ENCODE assay signal across 8 cellular contexts in the genomic region with DNA sequence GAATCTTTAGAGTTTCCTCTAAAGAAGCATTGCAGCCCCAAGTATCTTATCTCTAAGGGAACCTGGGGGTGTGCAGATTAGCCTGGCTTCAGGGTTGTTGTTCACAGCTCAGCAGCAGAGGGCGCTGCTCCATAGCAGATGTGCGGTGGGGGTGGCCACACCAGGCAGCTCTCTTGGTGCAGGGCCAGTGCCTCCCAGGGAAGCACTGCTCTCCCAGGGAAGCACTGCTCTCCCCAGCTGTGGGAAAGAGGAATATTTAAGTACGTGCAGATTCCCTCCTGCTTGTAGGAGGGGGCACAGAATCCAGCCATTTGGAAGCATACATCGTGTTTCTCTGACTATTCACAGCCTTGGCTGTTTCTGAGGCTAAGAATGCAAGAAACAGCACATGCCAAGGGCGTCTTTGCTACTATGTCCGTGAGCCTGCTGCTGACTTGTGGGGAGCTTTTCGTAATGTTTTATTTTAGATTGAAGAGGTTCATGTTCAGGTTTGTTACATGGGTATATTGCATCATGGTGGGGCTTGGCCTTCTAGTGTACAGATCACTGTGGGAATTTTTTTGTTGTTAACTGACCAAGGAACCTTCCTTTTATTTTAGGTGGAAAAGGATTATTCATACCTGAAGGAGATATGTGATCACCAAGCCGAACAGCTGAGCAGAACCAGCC.
DNase-seq lines count a peak whose midpoint lies in the region; ATAC-seq and TF ChIP-seq lines count a peak whose summit lies in the region.

No MANE protein-coding gene starts in this region.

- no peaks in the 10 kb centered on the region for H3K23me2 ChIP-seq in H9 (ENCODE audit: insufficient read length, low read depth, low read length, poor library complexity, severe bottlenecking)

- peak; percentile 71 for TF ChIP-seq CTCF in CD8-positive, alpha-beta T cell (IDR thresholded peaks at IDR 0.05)
- TF ChIP-seq CTCF in H9 (conservative IDR thresholded peaks at IDR 0.05) = peak; percentile 94
- TF ChIP-seq CTCF in activated B cell treated with CpG ODN at 0.5 μM for 24 hours (IDR thresholded peaks at IDR 0.05) = no peak
- peak; percentile 86 to 89 for TF ChIP-seq CTCF in mammary epithelial cell (conservative IDR thresholded peaks at IDR 0.05 in 1 of 2, IDR thresholded peaks at IDR 0.05 in 1 of 2; ENCODE audit: extremely low read depth in 1 of 2, insufficient read depth in 1 of 2, low read depth in 1 of 2, low read length in 2 of 2)

- H3K4me1 Mint-ChIP-seq in CD8-positive, alpha-beta T cell (ENCODE audit: low read depth) = peaks cover 15% of the 10 kb centered on the region
- H3K4me1 Mint-ChIP-seq in H9 (peaks cover 65 to 67% of the 10 kb centered on the region in 2 experiments), activated B cell treated with CpG ODN at 0.5 μM for 24 hours (no peaks in the 10 kb centered on the region)

- in situ Hi-C loops in mammary epithelial cell (cut with MboI; ENCODE audit: low sequenced_read_pairs in 2 of 2) = loop anchor here in 1 of 2 donors (5.0 to 10.0 kb wide), 4 partner anchors 62 to 232 kb away; no protein-coding TSS in a partner anchor

- no peak overlapping the region for H3K27ac ChIP-seq in CD8-positive, alpha-beta T cell (ENCODE audit: low read depth, low read length)
- no peak overlapping the region for H3K27ac ChIP-seq in H9 (ENCODE audit: insufficient read length, low read depth, low read length)
- no peak overlapping the region for H3K27ac ChIP-seq in mammary epithelial cell (ENCODE audit: insufficient read depth, low read depth, low read length)

- H4K20me1 ChIP-seq in H9 (ENCODE audit: control insufficient read depth, insufficient read depth, insufficient read length) = peaks cover 3% of the 10 kb centered on the region
- no peaks in the 10 kb centered on the region for H4K20me1 ChIP-seq in mammary epithelial cell (ENCODE audit: insufficient read depth, low read length)

- H3K79me2 ChIP-seq in H9 (ENCODE audit: insufficient read depth, low read length) (no peaks in the 10 kb centered on the region; the same call in 1 of the 2 replicates), mammary epithelial cell (ENCODE audit: insufficient read depth, low read length) (peaks cover 46% of the 10 kb centered on the region)

- H3T11ph ChIP-seq in H9 (ENCODE audit: low read length) = no peak overlapping the region

- no TSS peak for BruUV-seq in mammary epithelial cell (replicated peaks; lab: Mats Ljungman, UMichigan)

- WGBS in H9 (ENCODE audit: extremely low coverage, insufficient read length, low lambda C conversion rate) = no CpG with 5 or more reads among the region's 8 CpGs
- 55% methylated on average over 8 of the region's 8 CpGs for WGBS in mammary epithelial cell (ENCODE audit: low coverage, missing lambda C conversion rate)

- no peak overlapping the region for H3K18ac ChIP-seq in H9 (ENCODE audit: insufficient read length, low read depth, low read length)

- H4K91ac ChIP-seq in H9 (ENCODE audit: insufficient read length, low read depth, low read length) = no peak overlapping the region

- H3K36me3 ChIP-seq in CD8-positive, alpha-beta T cell (ENCODE audit: insufficient read depth, low read length) = no peaks in the 10 kb centered on the region
- peaks cover 8% of the 10 kb centered on the region for H3K36me3 ChIP-seq in mammary epithelial cell (ENCODE audit: insufficient read depth, low read length)

- CTCF ChIA-PET in CD8-positive, alpha-beta T cell (lab: Charles Lee) = interaction anchor here (0.6 to 7.6 kb wide), 34 partner anchors 9 to 235 kb away, joined by 3 to 56 read pairs (median 6); no protein-coding TSS in a partner anchor
- CTCF ChIA-PET in activated B cell treated with CpG ODN at 0.5 μM for 24 hours (lab: Charles Lee) (interaction anchor here (0.6 to 1.1 kb wide), 3 partner anchors 14 to 94 kb away, joined by 3 to 4 read pairs (median 3); no protein-coding TSS in a partner anchor), mammary epithelial cell (lab: Charles Lee; ENCODE audit: low non-redundant PET) (interaction anchor here (0.6 to 0.7 kb wide), 3 partner anchors 71 to 234 kb away, joined by 3 to 4 read pairs (median 3); no protein-coding TSS in a partner anchor)

- H3K36me3 Mint-ChIP-seq in CD8-positive, alpha-beta T cell = peaks cover 3% of the 10 kb centered on the region
- peaks cover 30 to 40% (median 31%) of the 10 kb centered on the region in 3 experiments for H3K36me3 Mint-ChIP-seq in H9 (ENCODE audit: insufficient read depth in 1 of 3, low read depth in 3 of 3)
- H3K36me3 Mint-ChIP-seq in activated B cell treated with CpG ODN at 0.5 μM for 24 hours (ENCODE audit: low read depth) = peaks cover 9% of the 10 kb centered on the region

- H3K9ac ChIP-seq in H9 (ENCODE audit: extremely low read depth, insufficient read length, low read length) = no peak overlapping the region
- H3K9ac ChIP-seq in mammary epithelial cell (ENCODE audit: insufficient read depth, low read length) = no peak overlapping the region

- no peak overlapping the region for H2BK15ac ChIP-seq in H9 (ENCODE audit: low read depth, low read length)

- no peak overlapping the region for H2BK120ac ChIP-seq in H9 (ENCODE audit: low read depth, low read length, poor library complexity, severe bottlenecking)

- intact Hi-C loops in CD8-positive, alpha-beta T cell (cut with DNase I, micrococcal nuclease) = loop anchor here (1.0 to 10.0 kb wide), 6 partner anchors 44 to 1285 kb away; no protein-coding TSS in a partner anchor
- intact Hi-C loops in activated B cell treated with CpG ODN at 0.5 μM for 24 hours (cut with micrococcal nuclease) = loop anchor here (1.0 kb wide), 1 partner anchor 106 kb away; no protein-coding TSS in a partner anchor
- intact Hi-C loops in mammary epithelial cell (cut with micrococcal nuclease) = loop anchor here (1.0 to 5.0 kb wide), 4 partner anchors 93 to 620 kb away; no protein-coding TSS in a partner anchor

- no peak overlapping the region for H4K5ac ChIP-seq in H9 (ENCODE audit: insufficient read length, low read depth, low read length)

- no peak overlapping the region for H3K4me2 ChIP-seq in H9 (ENCODE audit: insufficient read depth, insufficient read length, low read length)
- no peak overlapping the region for H3K4me2 ChIP-seq in mammary epithelial cell (ENCODE audit: insufficient read depth, low read depth, low read length)

- H2AFZ ChIP-seq in H9 (ENCODE audit: low read length) (no peak overlapping the region), mammary epithelial cell (ENCODE audit: low read depth, low read length) (no peak overlapping the region)

- no peak overlapping the region for H2BK20ac ChIP-seq in H9 (ENCODE audit: low read depth, low read length, poor library complexity, severe bottlenecking)

- H3K14ac ChIP-seq in H9 (ENCODE audit: insufficient read depth, low read length) = no peak overlapping the region

- DNase-seq in CD8-positive, alpha-beta T cell = peak; percentile 61 to 88 (median 77)
- peak; percentile 93 for DNase-seq in H9
- DNase-seq in NCI-H2227 (lab: John Stamatoyannopoulos, UW; ENCODE audit: unreplicated experiment) = peak; percentile 80
- peak; percentile 29 for DNase-seq in activated B cell treated with CpG ODN at 0.5 μM for 24 hours
- peak; percentile 53 for DNase-seq in mammary epithelial cell
- DNase-seq in islet precursor cell = peak; percentile 94
- DNase-seq in stimulated activated CD4-positive, alpha-beta T cell treated with anti-CD3 and anti-CD28 coated beads, Interleukin-15, amount 100 ng/mL, for 48 hours (ENCODE audit: low read depth in 2 of 2) = peak; percentile 62 to 73

- ATAC-seq in CD8-positive, alpha-beta T cell = peak; percentile 93
- ATAC-seq in activated B cell treated with CpG ODN at 0.5 μM for 24 hours (ENCODE audit: low read depth) = peak; percentile 64
- no peak for ATAC-seq in HG03520 (IDR thresholded peaks at IDR 0.05; ENCODE audit: unreplicated experiment)

- H3K23ac ChIP-seq in H9 (ENCODE audit: insufficient read length, low read depth, low read length) = no peak overlapping the region

- H3K4me3 ChIP-seq in CD8-positive, alpha-beta T cell (ENCODE audit: low read depth, low read length) = no peak overlapping the region
- H3K4me3 ChIP-seq in mammary epithelial cell (replicated peaks in 1 of 3; ENCODE audit: insufficient read depth in 1 of 3, low read depth in 2 of 3, low read length in 3 of 3) = no peak overlapping the region

- H3K9me3 ChIP-seq in CD8-positive, alpha-beta T cell (ENCODE audit: low read length) = no peaks in the 10 kb centered on the region
- no peaks in the 10 kb centered on the region for H3K9me3 ChIP-seq in H9 (ENCODE audit: control insufficient read depth, low read depth, low read length)
- H3K9me3 ChIP-seq in mammary epithelial cell (replicated peaks; ENCODE audit: insufficient read depth, low read length) = no peaks in the 10 kb centered on the region

- H3K4me1 ChIP-seq in CD8-positive, alpha-beta T cell (ENCODE audit: insufficient read depth, low read length) = peaks cover 8% of the 10 kb centered on the region
- H3K4me1 ChIP-seq in H9 (ENCODE audit: insufficient read depth, low read length) (peaks cover 5% of the 10 kb centered on the region; the same call in 1 of the 2 replicates), mammary epithelial cell (ENCODE audit: insufficient read depth, low read length) (peaks cover 36% of the 10 kb centered on the region)

- no peak overlapping the region for H3K4ac ChIP-seq in H9 (ENCODE audit: low read depth, low read length)

- no peaks in the 10 kb centered on the region for H3K27me3 ChIP-seq in CD8-positive, alpha-beta T cell (ENCODE audit: insufficient read depth, low read length)
- H3K27me3 ChIP-seq in H9 (ENCODE audit: insufficient read depth, low read length) (no peaks in the 10 kb centered on the region), mammary epithelial cell (ENCODE audit: insufficient read depth, low read length) (no peaks in the 10 kb centered on the region)

- H3K27me3 Mint-ChIP-seq in CD8-positive, alpha-beta T cell (ENCODE audit: low read depth) = peaks cover 5% of the 10 kb centered on the region
- H3K27me3 Mint-ChIP-seq in H9 (ENCODE audit: low read depth) (no peaks in the 10 kb centered on the region), activated B cell treated with CpG ODN at 0.5 μM for 24 hours (no peaks in the 10 kb centered on the region)

- H2BK12ac ChIP-seq in H9 (ENCODE audit: insufficient read length, low read depth, low read length) = no peak overlapping the region

- no peaks in the 10 kb centered on the region for H3K9me3 Mint-ChIP-seq in CD8-positive, alpha-beta T cell
- H3K9me3 Mint-ChIP-seq in H9 = no peaks in the 10 kb centered on the region
- no peaks in the 10 kb centered on the region for H3K9me3 Mint-ChIP-seq in activated B cell treated with CpG ODN at 0.5 μM for 24 hours

- dilution Hi-C loops in mammary epithelial cell (cut with HindIII; ENCODE audit: low sequenced_read_pairs) = no loop called here

- no peak overlapping the region for H3K4me3 Mint-ChIP-seq in CD8-positive, alpha-beta T cell
- no peak overlapping the region for H3K4me3 Mint-ChIP-seq in H9
- no peak overlapping the region for H3K4me3 Mint-ChIP-seq in activated B cell treated with CpG ODN at 0.5 μM for 24 hours

- H2BK5ac ChIP-seq in H9 (ENCODE audit: insufficient read length, low read length) = no peak overlapping the region

- H3K27ac Mint-ChIP-seq in CD8-positive, alpha-beta T cell = no peak overlapping the region
- H3K27ac Mint-ChIP-seq in H9 = peak overlapping the region in 1 of 3 experiments; percentile 6; a peak in 1 of 7 replicates
- no peak overlapping the region for H3K27ac Mint-ChIP-seq in activated B cell treated with CpG ODN at 0.5 μM for 24 hours

- no peak overlapping the region for H4K8ac ChIP-seq in H9 (replicated peaks; ENCODE audit: insufficient read length, low read depth, low read length)

- H2AK5ac ChIP-seq in H9 (ENCODE audit: insufficient read length, low read length) = no peak overlapping the region

- no peak overlapping the region for H3K56ac ChIP-seq in H9 (ENCODE audit: insufficient read length, low read depth, low read length)

- H3K79me1 ChIP-seq in H9 (ENCODE audit: insufficient read depth, low read depth, low read length, poor library complexity, severe bottlenecking) = no peaks in the 10 kb centered on the region

- POLR2A ChIA-PET in CD8-positive, alpha-beta T cell (lab: Charles Lee) = interaction anchor here (0.7 to 1.4 kb wide), 3 partner anchors 48 to 94 kb away, joined by 4 to 5 read pairs (median 4); no protein-coding TSS in a partner anchor
- POLR2A ChIA-PET in activated B cell treated with CpG ODN at 0.5 μM for 24 hours (lab: Charles Lee) = no interaction called here

Comparison
In these comparisons a context has a peak if more than half of its experiments do, and no peak if none do; other contexts are left out.
1. DNase-seq: peak in every context shown above with its lines; median percentile 94 in islet precursor cell; 93 in H9; 80 in NCI-H2227; 77 in CD8-positive, alpha-beta T cell; 68 in stimulated activated CD4-positive, alpha-beta T cell treated with anti-CD3 and anti-CD28 coated beads, Interleukin-15, amount 100 ng/mL, for 48 hours; 53 in mammary epithelial cell; 29 in activated B cell treated with CpG ODN at 0.5 μM for 24 hours.